Comparison of ENCODE assay signal across 24 cellular contexts in the genomic region with DNA sequence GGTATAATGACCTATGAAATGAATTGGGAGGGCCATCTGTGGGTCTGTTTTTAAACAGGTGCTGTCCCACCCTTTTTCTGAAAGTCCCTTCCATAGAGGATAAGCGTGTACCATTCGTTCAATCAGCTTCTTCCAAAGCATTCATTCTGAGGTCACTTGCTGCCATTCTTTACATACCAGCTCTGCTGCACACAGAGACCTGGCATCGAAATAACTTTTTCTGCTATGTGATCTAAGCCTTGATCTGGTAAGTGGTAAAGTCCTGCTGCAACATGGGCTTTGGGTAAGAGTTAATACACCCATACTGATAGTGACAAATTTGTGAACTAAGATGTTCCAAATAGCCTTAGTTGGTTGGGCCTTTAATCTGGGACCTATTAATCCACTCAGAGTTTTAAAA.
"Had no signal": no experiment of that assay in that cellular context is flagged by ENCODE, and none has a peak within 500 bp of the region (broad histone marks: within the 10 kb centered on the region; RNA-seq: fewer than 3 reads in every experiment).

No MANE protein-coding gene starts in this region.

- H3K27ac ChIP-seq: dorsolateral prefrontal cortex, gastrocnemius medialis, heart right ventricle, left lung, psoas muscle, sigmoid colon, skin epidermis, spleen, testis, tibial artery had no signal

- H3K36me3 ChIP-seq: gastrocnemius medialis, heart right ventricle, left lung, sigmoid colon, spleen, tibial artery had no signal

- DNase-seq: cortex of kidney; dorsolateral prefrontal cortex; effector CD4-positive, alpha-beta T cell; foreskin fibroblast; gastrocnemius medialis; heart right ventricle; hippocampal formation; left cardiac atrium; left lung; mesenchymal stem cell; naive thymus-derived CD8-positive, alpha-beta T cell; nephron progenitor cell; nucleus accumbens; psoas muscle; right cardiac atrium; sigmoid colon; spleen; stimulated activated CD4-positive, alpha-beta T cell treated with anti-CD3 and anti-CD28 coated beads, Interleukin-4, amount 100 ng/mL, for 4 hours; stimulated activated naive CD8-positive, alpha-beta T cell treated with anti-CD3 and anti-CD28 coated beads, Interleukin-15, Interleukin-2, amounts not matched to agents 100 U/mL and 50 U/mL, for 24 hours; substantia nigra; testis; tibial artery had no signal

- H3K9me3 ChIP-seq: gastrocnemius medialis, testis had no signal

- H3K4me3 ChIP-seq: dorsolateral prefrontal cortex, gastrocnemius medialis, heart right ventricle, left lung, psoas muscle, sigmoid colon, skin epidermis, spleen, testis, tibial artery had no signal

- ATAC-seq: gastrocnemius medialis; heart right ventricle; left cardiac atrium; left lung; naive thymus-derived CD8-positive, alpha-beta T cell; psoas muscle; right cardiac atrium; stimulated activated memory B cell treated with anti-CD40 and anti-IgM and Interleukin-4, amounts not matched to agents 10 μg/mL and 1 μg/mL and 100 μg/mL, for 72 hours; stimulated activated naive CD8-positive, alpha-beta T cell treated with anti-CD3 and anti-CD28 coated beads, Interleukin-15, Interleukin-2, amounts not matched to agents 100 U/mL and 50 U/mL, for 24 hours had no signal

- H3K4me1 ChIP-seq: gastrocnemius medialis, heart right ventricle, left lung, psoas muscle, sigmoid colon, spleen, testis, tibial artery had no signal

- H3K27me3 ChIP-seq: dorsolateral prefrontal cortex, gastrocnemius medialis, heart right ventricle, left lung, sigmoid colon, spleen, testis, tibial artery had no signal
